Comparison of ENCODE assay signal across 17 cellular contexts in genomic region chr1:120947114-120947513, GRCh38. TPM values are rescaled to one million over a fixed set of nuclear protein-coding genes. Genes with fewer than 3 reads are reported as not detected.
"Had no signal": no experiment of that assay in that cellular context is flagged by ENCODE, and none has a peak within 500 bp of the region (broad histone marks: within the 10 kb centered on the region; RNA-seq: fewer than 3 reads in every experiment).

No MANE protein-coding gene starts in this region.

RNA-seq across cellular contexts. Expression of gene PPIAL4A, which starts 57.5 kb away (rescaled TPM):
- total RNA-seq: activated CD4-positive, alpha-beta T cell treated with anti-CD3 and anti-CD28 coated beads, Interleukin-2, amount 10 ng/mL, durations not matched to agents 24 days and 14 days; activated CD8-positive, alpha-beta memory T cell treated with anti-CD3 and anti-CD28 coated beads for 36 hours; activated CD8-positive, alpha-beta T cell treated with anti-CD3 and anti-CD28 coated beads for 36 hours; activated T-cell treated with anti-CD3 and anti-CD28 coated beads, Interleukin-2, amount 50 U/mL, for 72 hours; activated T-helper 2 cell treated with anti-CD3 and anti-CD28 coated beads, Interferon-gamma antibody, Interleukin-2, Interleukin-4, amounts not matched to agents 10 μg/mL and 5 μg/mL and 100 μg/mL, durations not matched to agents 14 hours and 24 hours and 36 hours; adrenal gland; astrocyte; body of pancreas; bronchial epithelial cell; cerebellum; K562; M059J; NCI-H460; PC-3; Peyer's patch; SK-MEL-5; T-cell had no signal
- polyA plus RNA-seq: adrenal gland, K562 had no signal
